ENCODE assay signal across 8 cellular contexts in genomic region chr1:185647597-185648267, GRCh38.
DNase-seq lines count a peak whose midpoint lies in the region; ATAC-seq, FAIRE-seq and TF ChIP-seq lines count a peak whose summit lies in the region.
"Not testable (repeated sequence)": the region's sequence is repeated elsewhere in the genome, so short reads cannot be mapped to it uniquely, and the experiment has no call there.

No MANE protein-coding gene starts in this region.

- peak overlapping the region; percentile 76 for H4K8ac ChIP-seq in trophoblast cell (ENCODE audit: low read depth, low read length)

- peak overlapping the region; percentile 96 for H2BK5ac ChIP-seq in trophoblast cell (ENCODE audit: low read depth, low read length, poor library complexity)

- H3K18ac ChIP-seq in trophoblast cell (ENCODE audit: low read length), result peak overlapping the region; percentile 32

- in situ Hi-C loops in Panc1 (cut with HindIII; ENCODE audit: low pct_unique_long_range_greater_than_20kb, low sequenced_read_pairs), result not testable (repeated sequence)

- H3K27me3 Mint-ChIP-seq in CD4-positive, alpha-beta T cell; activated CD4-positive, alpha-beta memory T cell treated with anti-CD3 and anti-CD28 coated beads for 36 hours; astrocyte (ENCODE audit: low read depth, unreplicated experiment); mesothelial cell of epicardium (ENCODE audit: low read depth): not testable (repeated sequence)

- DNase-seq in CD4-positive, alpha-beta T cell; Panc1 (ENCODE audit: low read depth, low spot score); activated CD4-positive, alpha-beta memory T cell treated with anti-CD3 and anti-CD28 coated beads for 36 hours; mesothelial cell of epicardium (ENCODE audit: low spot score in 2 of 2, unreplicated experiment in 2 of 2); trophoblast cell: not testable (repeated sequence)
- DNase-seq in HT-29 (ENCODE audit: low spot score), result peak; percentile 27
- peak; percentile 8 for DNase-seq in astrocyte (ENCODE audit: low read depth)
- DNase-seq in foreskin keratinocyte, result peak; percentile 54 to 80

- TF ChIP-seq CTCF in CD4-positive, alpha-beta T cell (IDR thresholded peaks at IDR 0.05); Panc1 (IDR thresholded peaks at IDR 0.05); astrocyte (IDR thresholded peaks at IDR 0.05; ENCODE audit: insufficient read depth, low read depth, low read length); foreskin keratinocyte (conservative IDR thresholded peaks at IDR 0.05); mesothelial cell of epicardium (IDR thresholded peaks at IDR 0.05; ENCODE audit: unreplicated experiment): not testable (repeated sequence)

- not testable (repeated sequence) for H3K27ac ChIP-seq in CD4-positive, alpha-beta T cell (ENCODE audit: low read depth, low read length); astrocyte (ENCODE audit: low read depth, low read length)
- peak overlapping the region; percentile 94 for H3K27ac ChIP-seq in Panc1 (ENCODE audit: low read length)
- H3K27ac ChIP-seq in foreskin keratinocyte, result peak overlapping the region; percentile 71
- H3K27ac ChIP-seq in trophoblast cell (ENCODE audit: low read depth, low read length), result peak overlapping the region; percentile 98

- BruUV-seq in Panc1 (replicated peaks; lab: Mats Ljungman, UMichigan), result not testable (repeated sequence)

- H3K4ac ChIP-seq in trophoblast cell (ENCODE audit: low read depth, low read length), result peak overlapping the region; percentile 89

- peak; percentile 86 for FAIRE-seq in astrocyte (lab: Jason Lieb, UNC)

- not testable (repeated sequence) for H3K36me3 ChIP-seq in Panc1 (ENCODE audit: control insufficient read depth, insufficient read depth, low read length); astrocyte (ENCODE audit: insufficient read depth, low read length); trophoblast cell (ENCODE audit: control insufficient read depth in 1 of 2, insufficient read depth in 2 of 2, low read length in 2 of 2)

- WGBS in trophoblast cell (ENCODE audit: extremely low coverage, insufficient coverage, insufficient read length), result no CpG with 5 or more reads among the region's 12 CpGs

- H3K4me3 ChIP-seq in Panc1 (ENCODE audit: low read depth in 2 of 2, low read length in 2 of 2); astrocyte (ENCODE audit: insufficient read depth, low read depth, low read length); trophoblast cell (ENCODE audit: low read depth, low read length): not testable (repeated sequence)

- H3K4me3 Mint-ChIP-seq in CD4-positive, alpha-beta T cell, result peak overlapping the region; percentile 73
- H3K4me3 Mint-ChIP-seq in activated CD4-positive, alpha-beta memory T cell treated with anti-CD3 and anti-CD28 coated beads for 36 hours; astrocyte (ENCODE audit: unreplicated experiment): not testable (repeated sequence)
- peak overlapping the region; percentile 28 for H3K4me3 Mint-ChIP-seq in mesothelial cell of epicardium

- H3K79me1 ChIP-seq in trophoblast cell (ENCODE audit: low read length), result peaks cover 32% of the 10 kb centered on the region

- intact Hi-C loops in CD4-positive, alpha-beta T cell (cut with DNase I, micrococcal nuclease); Panc1 (cut with micrococcal nuclease; ENCODE audit: unreplicated experiment); activated CD4-positive, alpha-beta memory T cell treated with anti-CD3 and anti-CD28 coated beads for 36 hours (cut with micrococcal nuclease): not testable (repeated sequence)

- not testable (repeated sequence) for H3K9me3 Mint-ChIP-seq in CD4-positive, alpha-beta T cell
- peaks cover 16% of the 10 kb centered on the region for H3K9me3 Mint-ChIP-seq in activated CD4-positive, alpha-beta memory T cell treated with anti-CD3 and anti-CD28 coated beads for 36 hours
- H3K9me3 Mint-ChIP-seq in astrocyte (ENCODE audit: unreplicated experiment) (peaks cover 11% of the 10 kb centered on the region), mesothelial cell of epicardium (peaks cover 12% of the 10 kb centered on the region)

- not testable (repeated sequence) for H3K9ac ChIP-seq in astrocyte (ENCODE audit: low read length); trophoblast cell (ENCODE audit: low read length)

- peak overlapping the region; percentile 60 for H2AK5ac ChIP-seq in trophoblast cell (ENCODE audit: low read length)

- ATAC-seq in CD4-positive, alpha-beta T cell (ENCODE audit: poor library complexity), result peak; percentile 43
- not testable (repeated sequence) for ATAC-seq in Panc1, foreskin keratinocyte

- not testable (repeated sequence) for H3K23ac ChIP-seq in trophoblast cell (ENCODE audit: low read length)

- peak overlapping the region; percentile 83 for H2BK12ac ChIP-seq in trophoblast cell (ENCODE audit: low read length)

- not testable (repeated sequence) for H3K9me3 ChIP-seq in CD4-positive, alpha-beta T cell (ENCODE audit: control insufficient read depth, low read length); Panc1 (ENCODE audit: control insufficient read depth, insufficient read depth, low read depth, low read length); astrocyte (ENCODE audit: insufficient read depth, low read depth, low read length); trophoblast cell (ENCODE audit: insufficient read depth, low read depth, low read length)

- peak overlapping the region; percentile 86 for H2BK120ac ChIP-seq in trophoblast cell (ENCODE audit: insufficient read depth, low read length, poor library complexity)

- H3K27ac Mint-ChIP-seq in CD4-positive, alpha-beta T cell, result peak overlapping the region; percentile 82
- H3K27ac Mint-ChIP-seq in activated CD4-positive, alpha-beta memory T cell treated with anti-CD3 and anti-CD28 coated beads for 36 hours, result peak overlapping the region; percentile 18
- H3K27ac Mint-ChIP-seq in astrocyte (ENCODE audit: unreplicated experiment) (peak overlapping the region; percentile 99), mesothelial cell of epicardium (peak overlapping the region; percentile 99)

- H3K79me2 ChIP-seq in astrocyte (ENCODE audit: insufficient read depth, low read length); trophoblast cell (ENCODE audit: control insufficient read depth, insufficient read depth, low read length, poor library complexity): not testable (repeated sequence)

- not testable (repeated sequence) for H4K12ac ChIP-seq in trophoblast cell (ENCODE audit: low read depth, low read length)

- H4K91ac ChIP-seq in trophoblast cell (ENCODE audit: low read depth, low read length), result peak overlapping the region; percentile 94

- H2AFZ ChIP-seq in astrocyte (ENCODE audit: low read depth, low read length); trophoblast cell (ENCODE audit: insufficient read depth, low read length, poor library complexity): not testable (repeated sequence)

- H3K27me3 ChIP-seq in CD4-positive, alpha-beta T cell (ENCODE audit: control insufficient read depth, insufficient read depth, low read length); Panc1 (ENCODE audit: control insufficient read depth, insufficient read depth, low read length); astrocyte (ENCODE audit: insufficient read depth, low read length); foreskin keratinocyte; trophoblast cell (ENCODE audit: insufficient read depth, low read length): not testable (repeated sequence)

- POLR2A ChIA-PET in CD4-positive, alpha-beta T cell (lab: Charles Lee), result interaction anchor here (0.9 to 1.9 kb wide), 6 partner anchors 26 to 409 kb away, joined by 3 to 10 read pairs (median 4); partner anchors contain the start of gene IVNS1ABP
- POLR2A ChIA-PET in Panc1 (lab: Charles Lee); activated CD4-positive, alpha-beta memory T cell treated with anti-CD3 and anti-CD28 coated beads for 36 hours (lab: Charles Lee): not testable (repeated sequence)

- H3K36me3 Mint-ChIP-seq in CD4-positive, alpha-beta T cell (ENCODE audit: low read depth); activated CD4-positive, alpha-beta memory T cell treated with anti-CD3 and anti-CD28 coated beads for 36 hours; astrocyte (ENCODE audit: low read depth, unreplicated experiment): not testable (repeated sequence)
- H3K36me3 Mint-ChIP-seq in mesothelial cell of epicardium, result peaks cover 14% of the 10 kb centered on the region

- CTCF ChIA-PET in CD4-positive, alpha-beta T cell (lab: Charles Lee), result interaction anchor here (1.2 to 1.8 kb wide), 2 partner anchors 22 kb away, joined by 3 to 4 read pairs; no protein-coding TSS in a partner anchor
- CTCF ChIA-PET in Panc1 (lab: Charles Lee); activated CD4-positive, alpha-beta memory T cell treated with anti-CD3 and anti-CD28 coated beads for 36 hours (lab: Charles Lee): not testable (repeated sequence)

- H3K4me1 ChIP-seq in Panc1 (ENCODE audit: control insufficient read depth, insufficient read depth, low read length) (peaks cover 25% of the 10 kb centered on the region), astrocyte (ENCODE audit: insufficient read depth, low read length) (peaks cover 28% of the 10 kb centered on the region), foreskin keratinocyte (peaks cover 33% of the 10 kb centered on the region)
- H3K4me1 ChIP-seq in trophoblast cell (ENCODE audit: control insufficient read depth in 1 of 2, insufficient read depth in 2 of 2, low read length in 2 of 2), result not testable (repeated sequence)

- peaks cover 45% of the 10 kb centered on the region for H3K4me1 Mint-ChIP-seq in CD4-positive, alpha-beta T cell (ENCODE audit: low read depth)
- peaks cover 33% of the 10 kb centered on the region for H3K4me1 Mint-ChIP-seq in activated CD4-positive, alpha-beta memory T cell treated with anti-CD3 and anti-CD28 coated beads for 36 hours (ENCODE audit: low read depth)
- peaks cover 42% of the 10 kb centered on the region for H3K4me1 Mint-ChIP-seq in astrocyte (ENCODE audit: low read depth, unreplicated experiment)
- H3K4me1 Mint-ChIP-seq in mesothelial cell of epicardium, result peaks cover 52% of the 10 kb centered on the region

- H3K14ac ChIP-seq in trophoblast cell (ENCODE audit: low read length), result peak overlapping the region; percentile 93

- H4K20me1 ChIP-seq in astrocyte (ENCODE audit: insufficient read depth, low read length), result not testable (repeated sequence)

- H3K4me2 ChIP-seq in astrocyte (ENCODE audit: low read length), result peak overlapping the region; percentile 25
- not testable (repeated sequence) for H3K4me2 ChIP-seq in trophoblast cell (ENCODE audit: low read length)

Comparison
In these comparisons a context has a peak if more than half of its experiments do, and no peak if none do; other contexts are left out.
1. H3K27ac Mint-ChIP-seq: peak in every context shown above with its lines; median percentile 99 in astrocyte; 99 in mesothelial cell of epicardium; 82 in CD4-positive, alpha-beta T cell; 18 in activated CD4-positive, alpha-beta memory T cell treated with anti-CD3 and anti-CD28 coated beads for 36 hours.